8 cellular contexts compared by ENCODE assay signal in genomic region chr19:56476671-56477428, GRCh38. TPM values are rescaled to one million over a fixed set of nuclear protein-coding genes. Genes with fewer than 3 reads are reported as not detected.
DNase-seq lines count a peak whose midpoint lies in the region; ATAC-seq lines count a peak whose summit lies in the region.

TSS of gene ZNF667 (minus strand) at chr19:56477345. CDS start at chr19:56462370, 14,975 bp downstream.

- no peak for ATAC-seq in activated naive CD8-positive, alpha-beta T cell treated with anti-CD3 and anti-CD28 coated beads, Interleukin-2, amount 10 ng/mL, durations not matched to agents 7 days and 5 days (ENCODE audit: low read depth)
- ATAC-seq in left ventricle myocardium superior (peak; percentile 9), sciatic nerve (peak; percentile 5), GM21717 (IDR thresholded peaks at IDR 0.05; ENCODE audit: unreplicated experiment) (no peak), HG02678 (IDR thresholded peaks at IDR 0.05; ENCODE audit: unreplicated experiment) (no peak)

- H3K27me3 Mint-ChIP-seq in activated naive CD8-positive, alpha-beta T cell treated with anti-CD3 and anti-CD28 coated beads, Interleukin-2, amount 10 ng/mL, durations not matched to agents 7 days and 5 days = no peaks in the 10 kb centered on the region

- peaks cover 24% of the 10 kb centered on the region for H3K36me3 Mint-ChIP-seq in activated naive CD8-positive, alpha-beta T cell treated with anti-CD3 and anti-CD28 coated beads, Interleukin-2, amount 10 ng/mL, durations not matched to agents 7 days and 5 days

- peaks cover 17% of the 10 kb centered on the region for H3K4me1 Mint-ChIP-seq in activated naive CD8-positive, alpha-beta T cell treated with anti-CD3 and anti-CD28 coated beads, Interleukin-2, amount 10 ng/mL, durations not matched to agents 7 days and 5 days

- in situ Hi-C loops in KBM-7 (cut with MboI; ENCODE audit: low pct_unique_long_range_greater_than_20kb, low sequenced_read_pairs) = no loop called here

- peaks cover 38% of the 10 kb centered on the region for H3K9me3 Mint-ChIP-seq in activated naive CD8-positive, alpha-beta T cell treated with anti-CD3 and anti-CD28 coated beads, Interleukin-2, amount 10 ng/mL, durations not matched to agents 7 days and 5 days

- intact Hi-C loops in left ventricle myocardium superior (cut with micrococcal nuclease) = no loop called here
- intact Hi-C loops in sciatic nerve (cut with DNase I) = no loop called here

- H3K4me3 Mint-ChIP-seq in activated naive CD8-positive, alpha-beta T cell treated with anti-CD3 and anti-CD28 coated beads, Interleukin-2, amount 10 ng/mL, durations not matched to agents 7 days and 5 days = peak within 1 kb of the TSS; percentile 99

- POLR2A ChIA-PET in activated naive CD8-positive, alpha-beta T cell treated with anti-CD3 and anti-CD28 coated beads, Interleukin-2, amount 10 ng/mL, durations not matched to agents 7 days and 5 days (lab: Charles Lee) = no interaction called here

- peak within 1 kb of the TSS; percentile 93 for H3K27ac Mint-ChIP-seq in activated naive CD8-positive, alpha-beta T cell treated with anti-CD3 and anti-CD28 coated beads, Interleukin-2, amount 10 ng/mL, durations not matched to agents 7 days and 5 days

- DNase-seq in AG08395 (ENCODE audit: low spot score) (peak; percentile 71), KBM-7 (peak; percentile 4), left ventricle myocardium superior (no peak), sciatic nerve (ENCODE audit: low spot score) (peak; percentile 71), iPS-NIHi7 (ENCODE audit: extremely low spot score) (no peak)
- DNase-seq in activated naive CD8-positive, alpha-beta T cell treated with anti-CD3 and anti-CD28 coated beads, Interleukin-2, amount 10 ng/mL, durations not matched to agents 7 days and 5 days = no peak

RNA-seq across cellular contexts. Expression of gene ZNF667, which starts in this region (rescaled TPM):
- 1 to 10 TPM; 2.0 TPM for total RNA-seq in activated naive CD8-positive, alpha-beta T cell treated with anti-CD3 and anti-CD28 coated beads, Interleukin-2, amount 10 ng/mL, durations not matched to agents 7 days and 5 days
- total RNA-seq in left ventricle myocardium superior (5.6 TPM), sciatic nerve (12.3 TPM)

Comparison
In these comparisons a context has a peak if more than half of its experiments do, and no peak if none do; other contexts are left out.
1. DNase-seq: peak in AG08395 (single experiment), KBM-7 (single experiment) and sciatic nerve (single experiment); none in activated naive CD8-positive, alpha-beta T cell treated with anti-CD3 and anti-CD28 coated beads, Interleukin-2, amount 10 ng/mL, durations not matched to agents 7 days and 5 days (single experiment), left ventricle myocardium superior (single experiment) and iPS-NIHi7 (single experiment).
2. ATAC-seq: peak in left ventricle myocardium superior (single experiment) and sciatic nerve (single experiment); none in activated naive CD8-positive, alpha-beta T cell treated with anti-CD3 and anti-CD28 coated beads, Interleukin-2, amount 10 ng/mL, durations not matched to agents 7 days and 5 days (single experiment), GM21717 (single experiment) and HG02678 (single experiment).